ENCODE assay signal across 8 cellular contexts in the genomic region with DNA sequence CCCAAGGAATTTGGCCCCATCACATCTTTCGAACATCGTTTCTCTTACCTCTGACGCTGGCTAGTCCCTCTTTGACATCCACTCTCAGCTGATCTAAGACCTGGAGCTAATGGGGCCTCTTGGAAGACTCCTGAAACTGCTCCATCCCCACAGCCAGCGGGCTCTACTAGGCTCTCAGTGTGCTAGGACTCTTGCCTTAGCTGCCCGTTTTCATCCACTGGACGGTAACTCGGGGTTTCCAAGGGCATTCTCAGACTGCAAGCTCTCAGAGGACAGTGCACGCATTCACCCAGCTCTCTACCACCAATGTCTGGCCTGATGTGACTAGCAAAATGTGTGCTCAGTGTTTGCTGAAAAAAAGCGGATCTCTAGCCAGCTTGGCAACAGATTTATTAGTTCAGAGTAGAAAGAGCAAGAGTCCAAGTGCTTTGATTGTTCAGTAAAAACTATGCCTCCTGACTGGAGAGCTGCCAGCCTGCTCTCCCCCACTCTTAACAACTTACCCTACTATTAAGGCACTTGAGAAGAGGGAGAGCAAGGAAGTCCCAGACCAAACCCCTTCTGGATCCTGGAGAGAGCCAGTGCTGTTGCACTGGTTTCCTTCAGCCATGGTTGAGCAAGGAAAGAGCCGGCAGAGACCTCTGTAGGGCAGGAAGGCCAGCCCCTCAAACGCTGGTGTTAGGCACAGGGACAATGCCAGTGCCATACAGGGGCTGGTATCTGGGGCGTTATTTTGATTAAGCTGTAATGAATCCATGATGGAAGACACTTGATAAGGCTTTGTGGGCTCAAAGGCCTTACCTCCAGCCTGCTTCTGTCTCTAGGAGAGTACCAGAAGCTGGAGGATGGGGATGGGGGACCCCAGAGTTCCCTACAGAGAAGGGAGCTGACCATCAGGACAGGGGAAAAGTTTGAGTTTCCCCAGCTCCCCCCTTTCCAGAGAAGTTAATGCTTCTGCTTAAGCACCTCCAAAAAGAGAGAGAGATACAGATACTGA. TPM values are rescaled to one million over a fixed set of nuclear protein-coding genes. Genes with fewer than 3 reads are reported as not detected.
DNase-seq lines count a peak whose midpoint lies in the region; ATAC-seq, FAIRE-seq and TF ChIP-seq lines count a peak whose summit lies in the region.

No MANE protein-coding gene starts in this region.

- 38% methylated on average over 12 of the region's 12 CpGs for WGBS in GM12878 (ENCODE audit: insufficient coverage, insufficient replicate concordance, low lambda C conversion rate, missing lambda C conversion rate)
- WGBS in lung, 2 donors: 29 to 36% methylated on average over 12 of the region's 12 CpGs
- 33 to 34% methylated on average over 12 of the region's 12 CpGs for WGBS in tibial nerve, 2 donors

- H3K27ac Mint-ChIP-seq in Calu3 (ENCODE audit: unreplicated experiment): peak overlapping the region; percentile 84

- H3K4me3 ChIP-seq in HUES6 (ENCODE audit: low read depth, low read length): peak overlapping the region; percentile 76
- peak overlapping the region; percentile 18; the same call in 1 of the 2 replicates for H3K4me3 ChIP-seq in GM12878
- no peak overlapping the region for H3K4me3 ChIP-seq in lung
- H3K4me3 ChIP-seq in tibial nerve: peak overlapping the region; percentile 41 to 67 (median 54)

- BruUV-seq in Calu3 (replicated peaks; lab: Mats Ljungman, UMichigan) (no TSS peak), GM12878 (replicated peaks; lab: Mats Ljungman, UMichigan) (no TSS peak)

- intact Hi-C loops in Calu3 (cut with micrococcal nuclease; ENCODE audit: unreplicated experiment) (no loop called here), GM12878 (cut with micrococcal nuclease; ENCODE audit: unreplicated experiment) (loop anchor here (2.0 kb wide), 1 partner anchor 15 kb away; a partner anchor contains a TSS)

- TF ChIP-seq EP300 in GM12878 (IDR thresholded peaks at IDR 0.05; ENCODE audit: borderline replicate concordance in 1 of 2, control insufficient read depth in 1 of 2, low read depth in 2 of 2, low read length in 2 of 2): no peak
- TF ChIP-seq EP300 in tibial nerve (IDR thresholded peaks at IDR 0.05): no peak

- no peak; the same call in 1 of the 2 replicates for TF ChIP-seq POLR2A in GM12878 (IDR thresholded peaks at IDR 0.05; ENCODE audit: low read depth, low read length)
- no peak for TF ChIP-seq POLR2A in tibial nerve (IDR thresholded peaks at IDR 0.05)

- POLR2A ChIA-PET in GM12878 (lab: Charles Lee): interaction anchor here (0.6 to 7.9 kb wide), 8 partner anchors 8 to 235 kb away, joined by 3 to 100 read pairs (median 4); a partner anchor contains a TSS

- H3K79me2 ChIP-seq in GM12878 (ENCODE audit: control insufficient read depth, insufficient read depth, low read length): peaks cover 2% of the 10 kb centered on the region

- in situ Hi-C loops in GM12878 (cut with MboI): no loop called here

- H3K9me3 Mint-ChIP-seq in Calu3 (ENCODE audit: low read depth, unreplicated experiment): no peaks in the 10 kb centered on the region

- no peaks in the 10 kb centered on the region for H3K27me3 Mint-ChIP-seq in Calu3 (ENCODE audit: unreplicated experiment)

- H3K27me3 ChIP-seq in HUES6 (ENCODE audit: control insufficient read depth, insufficient read depth, low read length) (no peaks in the 10 kb centered on the region), GM12878 (replicated peaks in 1 of 2; ENCODE audit: control insufficient read depth in 2 of 2, insufficient read depth in 2 of 2, low read length in 1 of 2) (no peaks in the 10 kb centered on the region), lung (ENCODE audit: control insufficient read depth, insufficient read depth) (no peaks in the 10 kb centered on the region), tibial nerve (no peaks in the 10 kb centered on the region)

- peak overlapping the region; percentile 96 for H3K4me2 ChIP-seq in GM12878 (ENCODE audit: control insufficient read depth, insufficient read depth)

- H3K4me3 Mint-ChIP-seq in Calu3 (ENCODE audit: low read depth, unreplicated experiment): peak overlapping the region; percentile 65

- peaks cover 79% of the 10 kb centered on the region for H3K36me3 Mint-ChIP-seq in Calu3 (ENCODE audit: insufficient read depth, unreplicated experiment)

- no peaks in the 10 kb centered on the region for H3K9me3 ChIP-seq in HUES6 (ENCODE audit: control insufficient read depth, insufficient read depth, low read depth, low read length)
- H3K9me3 ChIP-seq in GM12878 (replicated peaks; ENCODE audit: control insufficient read depth, insufficient read depth, low read length): no peaks in the 10 kb centered on the region
- H3K9me3 ChIP-seq in lung (ENCODE audit: control insufficient read depth in 2 of 2, insufficient read depth in 1 of 2, low read length in 1 of 2): no peaks in the 10 kb centered on the region
- H3K9me3 ChIP-seq in tibial nerve: no peaks in the 10 kb centered on the region

- H3K27ac ChIP-seq in HUES6 (ENCODE audit: low read depth, low read length): peak overlapping the region; percentile 85
- H3K27ac ChIP-seq in GM12878 (ENCODE audit: control insufficient read depth, insufficient read depth): peak overlapping the region; percentile 90
- H3K27ac ChIP-seq in lung (ENCODE audit: low read depth in 1 of 2, low read length in 1 of 2): peak overlapping the region; percentile 96
- peak overlapping the region; percentile 91 to 93 (median 92) for H3K27ac ChIP-seq in tibial nerve

- ATAC-seq in GM12878: no peak
- peak; percentile 0 for ATAC-seq in lung (ENCODE audit: insufficient read depth, low FRiP score)

- DNase-seq in Calu3 (no peak), GM12878 (ENCODE audit: low read depth, low spot score) (no peak), lung (ENCODE audit: low spot score) (peak; percentile 54), tibial nerve (ENCODE audit: low spot score in 2 of 2) (no peak), NCI-H146 (lab: John Stamatoyannopoulos, UW) (no peak), GM10266 (ENCODE audit: extremely low spot score) (no peak)
- no peak for DNase-seq in stimulated activated CD4-positive, alpha-beta T cell treated with anti-CD3 and anti-CD28 coated beads, Interleukin-4, amount 100 ng/mL, for 1 hour

- SMC1A ChIA-PET in GM12878 (lab: Charles Lee; ENCODE audit: uncharacterized antibody, unreplicated experiment): interaction anchor here (0.8 to 4.0 kb wide), 10 partner anchors 8 to 237 kb away, joined by 3 to 33 read pairs (median 4); a partner anchor contains a TSS

- no peak for TF ChIP-seq RAD21 in GM12878 (IDR thresholded peaks at IDR 0.05; ENCODE audit: insufficient read depth, low read depth, low read length)

- TF ChIP-seq CTCF in Calu3 (IDR thresholded peaks at IDR 0.05; ENCODE audit: unreplicated experiment): no peak
- TF ChIP-seq CTCF in GM12878 (IDR thresholded peaks at IDR 0.05 in 2 of 3, conservative IDR thresholded peaks at IDR 0.05 in 1 of 3; ENCODE audit: control insufficient read depth in 2 of 3, extremely low read depth in 1 of 3, insufficient read depth in 1 of 3, low read depth in 3 of 3, low read length in 3 of 3): no peak
- no peak for TF ChIP-seq CTCF in lung (IDR thresholded peaks at IDR 0.05; ENCODE audit: control extremely low read depth, extremely low read depth)
- TF ChIP-seq CTCF in tibial nerve (IDR thresholded peaks at IDR 0.05): no peak
- TF ChIP-seq CTCF in GM10266 (IDR thresholded peaks at IDR 0.05; ENCODE audit: control insufficient read depth, insufficient read depth, low read depth, missing control alignments): no peak

- RAD21 ChIA-PET in GM12878 (lab: Charles Lee; ENCODE audit: unreplicated experiment): interaction anchor here (1.2 to 3.0 kb wide), 7 partner anchors 10 to 41 kb away, joined by 3 to 23 read pairs (median 9); a partner anchor contains a TSS

- H3K9ac ChIP-seq in HUES6 (ENCODE audit: low read length) (peak overlapping the region; percentile 93), GM12878 (ENCODE audit: control insufficient read depth, insufficient read depth, low read length) (peak overlapping the region; percentile 84)

- no peaks in the 10 kb centered on the region; the same call in none of the 2 replicates for H4K20me1 ChIP-seq in GM12878 (ENCODE audit: control insufficient read depth, insufficient read depth)

- H3K4me1 ChIP-seq in HUES6 (ENCODE audit: control insufficient read depth, insufficient read depth, low read length): peaks cover 13% of the 10 kb centered on the region; the same call in 1 of the 2 replicates
- peaks cover 16% of the 10 kb centered on the region for H3K4me1 ChIP-seq in GM12878 (ENCODE audit: control insufficient read depth, insufficient read depth, low read length)
- peaks cover 0 to 19% of the 10 kb centered on the region in 2 donors for H3K4me1 ChIP-seq in lung (ENCODE audit: control insufficient read depth in 2 of 2, insufficient read depth in 2 of 2, low read length in 2 of 2)
- H3K4me1 ChIP-seq in tibial nerve: peaks cover 0 to 59% (median 32%) of the 10 kb centered on the region in 4 donors

- CTCF ChIA-PET in Calu3 (lab: Charles Lee): interaction anchor here (0.9 to 1.7 kb wide), 4 partner anchors 10 to 206 kb away, joined by 3 to 5 read pairs (median 4); a partner anchor contains a TSS
- CTCF ChIA-PET in GM12878 (lab: Yijun Ruan, JAX): interaction anchor here (1.0 to 3.5 kb wide), 12 partner anchors 9 to 111 kb away, joined by 3 to 18 read pairs (median 4); a partner anchor contains a TSS

- H3K36me3 ChIP-seq in HUES6 (ENCODE audit: control insufficient read depth, insufficient read depth, low read length) (peaks cover 56% of the 10 kb centered on the region), GM12878 (ENCODE audit: control insufficient read depth in 2 of 2, insufficient read depth in 2 of 2, low read length in 1 of 2) (peaks cover 45 to 48% of the 10 kb centered on the region in 2 experiments), lung (ENCODE audit: control insufficient read depth in 2 of 2, insufficient read depth in 2 of 2, low read length in 2 of 2) (peaks cover 18 to 62% of the 10 kb centered on the region in 2 donors), tibial nerve (peaks cover 0 to 78% (median 42%) of the 10 kb centered on the region in 3 donors)

- peak; percentile 57 for FAIRE-seq in GM12878 (lab: Jason Lieb, UNC)

- H3K4me1 Mint-ChIP-seq in Calu3 (ENCODE audit: low read depth, unreplicated experiment): peaks cover 38% of the 10 kb centered on the region

- no peak overlapping the region; the same call in 1 of the 2 replicates for H2AFZ ChIP-seq in GM12878 (ENCODE audit: control insufficient read depth, low read depth, low read length)

RNA-seq across cellular contexts. Expression of a gene that starts 9.2 kb away (rescaled TPM):
- total RNA-seq in Calu3 (2022) (76.4 and 79.6 TPM in 2 replicates), GM12878 (2014; rRNA removed) (28.1 and 33.6 TPM in 2 replicates), GM12878 (2014; rRNA removed; fragmentation: Illumina TruSeq; extraction: Trizol) (15.3 and 16.8 TPM in 2 replicates), GM12878 (2021) (51.7 and 56.4 TPM in 2 replicates), lung (10 to 100 TPM; 50.2 to 72.6 TPM), tibial nerve (10 to 100 TPM; 44.6 to 70.8 (median 51.7) TPM)
- 91.6 and 99.8 TPM in 2 replicates for total RNA-seq in GM12878 (2013; cell fraction: nucleolus; rRNA removed)
- polyA plus RNA-seq in GM12878 (2011; ENCODE audit: low read depth): 26.3 TPM
- polyA plus RNA-seq in GM12878 (2011; rRNA removed) (13.4 and 32.7 TPM in 2 replicates), GM12878 (2014; fragmentation: Illumina TruSeq; extraction: Trizol) (21.8 and 34.7 TPM in 2 replicates), GM12878 (2014; fragmentation: Nextera tagmentation; extraction: Ambion mirVana) (10 to 100 TPM in 1 of 2 experiments, 1 to 10 TPM in 1; 5.1 to 12.8 TPM), GM12878 (2014; rRNA removed) (37.4 and 60.0 TPM in 2 replicates), GM12878 (2016; fragmentation: Nextera tagmentation; extraction: Ambion mirVana) (10 to 100 TPM; 38.1 to 42.8 TPM), lung (10 to 100 TPM; 34.8 to 65.8 TPM)
- polyA plus RNA-seq in GM12878 (2011; cell fraction: cytosol; rRNA removed): 28.1 and 28.2 TPM in 2 replicates
- 205 and 257 TPM in 2 replicates for polyA plus RNA-seq in GM12878 (2011; cell fraction: nucleus; rRNA removed)
- 60.7 and 67.5 TPM in 2 replicates for polyA plus RNA-seq in GM12878 (2012)
- polyA minus RNA-seq in GM12878 (2011; rRNA and poly(A)+ RNA removed): 35.8 and 49.0 TPM in 2 replicates
- 18.3 and 22.1 TPM in 2 replicates for polyA minus RNA-seq in GM12878 (2011; cell fraction: cytosol; rRNA and poly(A)+ RNA removed)
- polyA minus RNA-seq in GM12878 (2011; cell fraction: nucleus; rRNA and poly(A)+ RNA removed): 82.5 and 108 TPM in 2 replicates

RNA-seq across cellular contexts. Expression of a gene that starts 15.6 kb away (rescaled TPM):
- total RNA-seq in Calu3 (2022) (33.0 and 41.3 TPM in 2 replicates), GM12878 (2014; rRNA removed) (51.7 and 61.2 TPM in 2 replicates), GM12878 (2014; rRNA removed; fragmentation: Illumina TruSeq; extraction: Trizol) (26.9 and 34.2 TPM in 2 replicates), GM12878 (2021) (132 and 139 TPM in 2 replicates), lung (10 to 100 TPM; 39.7 to 82.8 TPM), tibial nerve (100 to 1,000 TPM in 1 of 4 donors, 10 to 100 TPM in 3; 50.2 to 103 (median 65.0) TPM)
- 136 and 145 TPM in 2 replicates for total RNA-seq in GM12878 (2013; cell fraction: nucleolus; rRNA removed)
- 14.6 TPM for polyA plus RNA-seq in GM12878 (2011; ENCODE audit: low read depth)
- polyA plus RNA-seq in GM12878 (2011; rRNA removed) (24.0 and 64.1 TPM in 2 replicates), GM12878 (2014; fragmentation: Illumina TruSeq; extraction: Trizol) (4.9 and 16.0 TPM in 2 replicates), GM12878 (2014; fragmentation: Nextera tagmentation; extraction: Ambion mirVana) (1 to 10 TPM; 1.0 to 5.5 TPM), GM12878 (2014; rRNA removed) (64.2 and 66.8 TPM in 2 replicates), GM12878 (2016; fragmentation: Nextera tagmentation; extraction: Ambion mirVana) (10 to 100 TPM; 18.3 to 32.7 TPM), lung (100 to 1,000 TPM in 1 of 2 donors, 10 to 100 TPM in 1; 82.8 to 102 TPM)
- polyA plus RNA-seq in GM12878 (2011; cell fraction: cytosol; rRNA removed): 72.9 and 124 TPM in 2 replicates
- polyA plus RNA-seq in GM12878 (2011; cell fraction: nucleus; rRNA removed): 436 and 511 TPM in 2 replicates
- polyA plus RNA-seq in GM12878 (2012): 69.0 and 88.3 TPM in 2 replicates
- 131 and 204 TPM in 2 replicates for polyA minus RNA-seq in GM12878 (2011; rRNA and poly(A)+ RNA removed)
- polyA minus RNA-seq in GM12878 (2011; cell fraction: cytosol; rRNA and poly(A)+ RNA removed): 70.8 and 88.3 TPM in 2 replicates
- polyA minus RNA-seq in GM12878 (2011; cell fraction: nucleus; rRNA and poly(A)+ RNA removed): 87.9 and 144 TPM in 2 replicates

RNA-seq across cellular contexts. Expression of a gene that starts 38.0 kb away (rescaled TPM):
- total RNA-seq in Calu3 (2022) (72.8 and 77.4 TPM in 2 replicates), GM12878 (2014; rRNA removed) (14.0 and 19.9 TPM in 2 replicates), GM12878 (2014; rRNA removed; fragmentation: Illumina TruSeq; extraction: Trizol) (5.4 and 7.3 TPM in 2 replicates), GM12878 (2021) (39.0 and 46.6 TPM in 2 replicates), lung (10 to 100 TPM; 13.9 to 53.8 TPM), tibial nerve (10 to 100 TPM; 21.0 to 53.4 (median 29.8) TPM)
- total RNA-seq in GM12878 (2013; cell fraction: nucleolus; rRNA removed): 38.1 and 44.3 TPM in 2 replicates
- 8.1 TPM for polyA plus RNA-seq in GM12878 (2011; ENCODE audit: low read depth)
- polyA plus RNA-seq in GM12878 (2011; rRNA removed) (2.9 and 8.2 TPM in 2 replicates), GM12878 (2014; fragmentation: Illumina TruSeq; extraction: Trizol) (1.7 and 8.6 TPM in 2 replicates), GM12878 (2014; fragmentation: Nextera tagmentation; extraction: Ambion mirVana) (under 1 TPM; 0.03 to 0.15 TPM), GM12878 (2014; rRNA removed) (34.1 and 40.2 TPM in 2 replicates), GM12878 (2016; fragmentation: Nextera tagmentation; extraction: Ambion mirVana) (10 to 100 TPM in 1 of 2 experiments, 1 to 10 TPM in 1; 6.8 to 10.3 TPM), lung (10 to 100 TPM; 16.1 to 24.8 TPM)
- polyA plus RNA-seq in GM12878 (2011; cell fraction: cytosol; rRNA removed): 19.6 and 23.7 TPM in 2 replicates
- polyA plus RNA-seq in GM12878 (2011; cell fraction: nucleus; rRNA removed): 93.1 and 120 TPM in 2 replicates
- 16.6 and 21.0 TPM in 2 replicates for polyA plus RNA-seq in GM12878 (2012)
- 12.1 and 24.9 TPM in 2 replicates for polyA minus RNA-seq in GM12878 (2011; rRNA and poly(A)+ RNA removed)
- 17.2 and 18.4 TPM in 2 replicates for polyA minus RNA-seq in GM12878 (2011; cell fraction: cytosol; rRNA and poly(A)+ RNA removed)
- 29.3 and 54.2 TPM in 2 replicates for polyA minus RNA-seq in GM12878 (2011; cell fraction: nucleus; rRNA and poly(A)+ RNA removed)

RNA-seq across cellular contexts. Expression of a gene that starts 39.5 kb away (rescaled TPM):
- total RNA-seq in Calu3 (2022) (86.3 and 91.4 TPM in 2 replicates), GM12878 (2014; rRNA removed) (37.4 and 39.9 TPM in 2 replicates), GM12878 (2014; rRNA removed; fragmentation: Illumina TruSeq; extraction: Trizol) (13.6 and 15.1 TPM in 2 replicates), GM12878 (2021) (62.6 and 64.7 TPM in 2 replicates), lung (100 to 1,000 TPM in 1 of 2 donors, 10 to 100 TPM in 1; 60.0 to 108 TPM), tibial nerve (100 to 1,000 TPM in 1 of 4 donors, 10 to 100 TPM in 3; 64.2 to 112 (median 83.9) TPM)
- total RNA-seq in GM12878 (2013; cell fraction: nucleolus; rRNA removed): 95.3 and 109 TPM in 2 replicates
- 8.2 TPM for polyA plus RNA-seq in GM12878 (2011; ENCODE audit: low read depth)
- polyA plus RNA-seq in GM12878 (2011; rRNA removed) (17.0 and 27.9 TPM in 2 replicates), GM12878 (2014; fragmentation: Illumina TruSeq; extraction: Trizol) (6.6 and 14.0 TPM in 2 replicates), GM12878 (2014; fragmentation: Nextera tagmentation; extraction: Ambion mirVana) (1 to 10 TPM; 1.5 to 1.9 TPM), GM12878 (2014; rRNA removed) (51.8 and 58.7 TPM in 2 replicates), GM12878 (2016; fragmentation: Nextera tagmentation; extraction: Ambion mirVana) (10 to 100 TPM; 22.1 to 27.3 TPM), lung (10 to 100 TPM; 68.5 to 80.1 TPM)
- 43.4 and 59.7 TPM in 2 replicates for polyA plus RNA-seq in GM12878 (2011; cell fraction: cytosol; rRNA removed)
- 80.4 and 99.7 TPM in 2 replicates for polyA plus RNA-seq in GM12878 (2011; cell fraction: nucleus; rRNA removed)
- polyA plus RNA-seq in GM12878 (2012): 29.2 and 38.0 TPM in 2 replicates
- 31.5 and 53.3 TPM in 2 replicates for polyA minus RNA-seq in GM12878 (2011; rRNA and poly(A)+ RNA removed)
- 23.3 and 23.7 TPM in 2 replicates for polyA minus RNA-seq in GM12878 (2011; cell fraction: cytosol; rRNA and poly(A)+ RNA removed)
- 31.8 and 54.0 TPM in 2 replicates for polyA minus RNA-seq in GM12878 (2011; cell fraction: nucleus; rRNA and poly(A)+ RNA removed)

RNA-seq across cellular contexts. Expression of a gene that starts 57.9 kb away (rescaled TPM):
- total RNA-seq in Calu3 (2022) (1.2 and 1.4 TPM in 2 replicates), GM12878 (2014; rRNA removed) (0.16 and 0.23 TPM in 2 replicates), GM12878 (2014; rRNA removed; fragmentation: Illumina TruSeq; extraction: Trizol) (not detected in 2 replicates), GM12878 (2021) (0.29 and 0.54 TPM in 2 replicates), lung (1 to 10 TPM in 1 of 2 donors, under 1 TPM in 1; 0.46 to 1.1 TPM), tibial nerve (1 to 10 TPM in 2 of 4 donors, under 1 TPM in 1, not detected in 1; 0.63 to 3.3 (median 1.2) TPM)
- 0.42 and 0.67 TPM in 2 replicates for total RNA-seq in GM12878 (2013; cell fraction: nucleolus; rRNA removed)
- not detected for polyA plus RNA-seq in GM12878 (2011; ENCODE audit: low read depth)
- polyA plus RNA-seq in GM12878 (2011; rRNA removed) (not detected in 2 replicates), GM12878 (2014; fragmentation: Illumina TruSeq; extraction: Trizol) (not detected in 2 replicates), GM12878 (2014; fragmentation: Nextera tagmentation; extraction: Ambion mirVana) (under 1 TPM in 1 of 2 experiments, not detected in 1; 0.11 TPM), GM12878 (2014; rRNA removed) (0.15 TPM in 1 of 2 replicates, not detected in the other), GM12878 (2016; fragmentation: Nextera tagmentation; extraction: Ambion mirVana) (not detected), lung (1 to 10 TPM; 1.5 to 2.8 TPM)
- polyA plus RNA-seq in GM12878 (2011; cell fraction: cytosol; rRNA removed): 0.08 TPM in 1 of 2 replicates, not detected in the other
- 0.16 and 0.46 TPM in 2 replicates for polyA plus RNA-seq in GM12878 (2011; cell fraction: nucleus; rRNA removed)
- 0.08 and 0.80 TPM in 2 replicates for polyA plus RNA-seq in GM12878 (2012)
- polyA minus RNA-seq in GM12878 (2011; rRNA and poly(A)+ RNA removed): 1.4 TPM in 1 of 2 replicates, not detected in the other
- not detected in 2 replicates for polyA minus RNA-seq in GM12878 (2011; cell fraction: cytosol; rRNA and poly(A)+ RNA removed)
- not detected in 2 replicates for polyA minus RNA-seq in GM12878 (2011; cell fraction: nucleus; rRNA and poly(A)+ RNA removed)
